In genomic region chr5:138632900-138633489, GRCh38 we compare ENCODE assay signal across 1 cellular context.
TF ChIP-seq lines count a peak whose summit lies in the region.

No MANE protein-coding gene starts in this region.

TF ChIP-seq in HepG2, 621 proteins besides CTCF, POLR2A, EP300 and RAD21 (continued from another document and continues in another):
- TF ChIP-seq FOXP4 (CRISPR knock-in tag; IDR thresholded peaks at IDR 0.05), result no peak
- TF ChIP-seq ZNF335 (CRISPR knock-in tag; IDR thresholded peaks at IDR 0.05), result no peak
- TF ChIP-seq PBX3 (CRISPR knock-in tag; IDR thresholded peaks at IDR 0.05; ENCODE audit: borderline replicate concordance), result no peak
- TF ChIP-seq CHD4 (IDR thresholded peaks at IDR 0.05; ENCODE audit: borderline replicate concordance, low read length), result no peak
- no peak for TF ChIP-seq NFATC3 (CRISPR knock-in tag; IDR thresholded peaks at IDR 0.05)
- TF ChIP-seq TEAD3 (CRISPR knock-in tag; optimal IDR thresholded peaks at IDR 0.05; ENCODE audit: borderline replicate concordance), result peak; percentile 39
- TF ChIP-seq PREB (CRISPR knock-in tag; IDR thresholded peaks at IDR 0.05), result no peak
- peak; percentile 97 for TF ChIP-seq THAP11 (CRISPR knock-in tag; IDR thresholded peaks at IDR 0.05)
- TF ChIP-seq ZNF333 (CRISPR knock-in tag; IDR thresholded peaks at IDR 0.05; ENCODE audit: borderline replicate concordance), result no peak
- TF ChIP-seq TGIF2 (CRISPR knock-in tag; IDR thresholded peaks at IDR 0.05), result no peak
- TF ChIP-seq MLLT10 (CRISPR knock-in tag; IDR thresholded peaks at IDR 0.05), result no peak
- TF ChIP-seq HES4 (CRISPR knock-in tag; IDR thresholded peaks at IDR 0.05; ENCODE audit: borderline replicate concordance), result no peak
- peak; percentile 18; the same call in 1 of the 2 replicates for TF ChIP-seq SMC3 (IDR thresholded peaks at IDR 0.05; ENCODE audit: low read length)
- peak; percentile 20; the same call in 1 of the 2 replicates for TF ChIP-seq SUZ12 (IDR thresholded peaks at IDR 0.05; ENCODE audit: low read depth, low read length)
- TF ChIP-seq RELA (CRISPR knock-in tag; IDR thresholded peaks at IDR 0.05), result no peak
- peak; percentile 35; the same call in 1 of the 2 replicates for TF ChIP-seq GABPB1 (CRISPR knock-in tag; IDR thresholded peaks at IDR 0.05)
- peak; percentile 62; the same call in 1 of the 2 replicates for TF ChIP-seq GFI1 (CRISPR knock-in tag; IDR thresholded peaks at IDR 0.05; ENCODE audit: borderline replicate concordance)
- TF ChIP-seq PHF8 (CRISPR knock-in tag; IDR thresholded peaks at IDR 0.05), result no peak
- no peak for TF ChIP-seq ZFAT (CRISPR knock-in tag; conservative IDR thresholded peaks at IDR 0.05)
- TF ChIP-seq ZNF816 (CRISPR knock-in tag; IDR thresholded peaks at IDR 0.05; ENCODE audit: borderline replicate concordance), result no peak
- 0 out of 2 replicates have a peak, but pooled peaks have one; percentile 25 for TF ChIP-seq ZMYM2 (CRISPR knock-in tag; IDR thresholded peaks at IDR 0.05)
- no peak for TF ChIP-seq ZFP36 (IDR thresholded peaks at IDR 0.05; ENCODE audit: borderline replicate concordance, low read depth, low read length, partially characterized antibody)
- no peak for TF ChIP-seq ZNF280B (CRISPR knock-in tag; IDR thresholded peaks at IDR 0.05; ENCODE audit: borderline replicate concordance)
- no peak for TF ChIP-seq ZFP91 (CRISPR knock-in tag; IDR thresholded peaks at IDR 0.05; ENCODE audit: borderline replicate concordance)
- TF ChIP-seq FUBP1 (CRISPR knock-in tag; IDR thresholded peaks at IDR 0.05; ENCODE audit: borderline replicate concordance), result no peak
- TF ChIP-seq ZNF569 (CRISPR knock-in tag; IDR thresholded peaks at IDR 0.05; ENCODE audit: borderline replicate concordance), result no peak
- no peak for TF ChIP-seq KLF16 (CRISPR knock-in tag; IDR thresholded peaks at IDR 0.05)
- TF ChIP-seq ZEB1 (IDR thresholded peaks at IDR 0.05; ENCODE audit: insufficient replicate concordance, low read depth), result no peak
- TF ChIP-seq ZFX (CRISPR knock-in tag; IDR thresholded peaks at IDR 0.05; ENCODE audit: low read depth), result peak; percentile 43; the same call in 1 of the 2 replicates
- TF ChIP-seq RNF2 (conservative IDR thresholded peaks at IDR 0.05; ENCODE audit: low read depth), result no peak
- TF ChIP-seq SOX6 (IDR thresholded peaks at IDR 0.05), result no peak
- 0 out of 2 replicates have a peak, but pooled peaks have one; percentile 13 for TF ChIP-seq SOX6 (CRISPR knock-in tag; IDR thresholded peaks at IDR 0.05)
- no peak for TF ChIP-seq LRRFIP1 (CRISPR knock-in tag; conservative IDR thresholded peaks at IDR 0.05)
- TF ChIP-seq PLRG1 (conservative IDR thresholded peaks at IDR 0.05), result no peak
- no peak for TF ChIP-seq TIGD3 (CRISPR knock-in tag; IDR thresholded peaks at IDR 0.05; ENCODE audit: borderline replicate concordance)
- no peak for TF ChIP-seq ZSCAN31 (CRISPR knock-in tag; IDR thresholded peaks at IDR 0.05; ENCODE audit: low read depth)
- no peak for TF ChIP-seq ZNF691 (CRISPR knock-in tag; IDR thresholded peaks at IDR 0.05; ENCODE audit: borderline replicate concordance, low read depth)
- no peak for TF ChIP-seq ZNF274 (CRISPR knock-in tag; IDR thresholded peaks at IDR 0.05)
- peak; percentile 87 for TF ChIP-seq ZBTB33 (CRISPR knock-in tag; IDR thresholded peaks at IDR 0.05)
- no peak for TF ChIP-seq ZHX1 (CRISPR knock-in tag; IDR thresholded peaks at IDR 0.05; ENCODE audit: low read depth)
- no peak for TF ChIP-seq DDIT3 (CRISPR knock-in tag; IDR thresholded peaks at IDR 0.05)
- TF ChIP-seq RARG (CRISPR knock-in tag; IDR thresholded peaks at IDR 0.05; ENCODE audit: low read depth), result no peak
- TF ChIP-seq STAG1 (CRISPR knock-in tag; IDR thresholded peaks at IDR 0.05), result peak; percentile 38
